In genomic region chr5:73907164-73907563, GRCh38 we compare ENCODE assay signal across 2 cellular contexts.
TF ChIP-seq lines count a peak whose summit lies in the region.

No MANE protein-coding gene starts in this region.

TF ChIP-seq in HEK293, 187 proteins besides CTCF, POLR2A, EP300 and RAD21 (continued from another document):
- TF ChIP-seq, protein P1, sequence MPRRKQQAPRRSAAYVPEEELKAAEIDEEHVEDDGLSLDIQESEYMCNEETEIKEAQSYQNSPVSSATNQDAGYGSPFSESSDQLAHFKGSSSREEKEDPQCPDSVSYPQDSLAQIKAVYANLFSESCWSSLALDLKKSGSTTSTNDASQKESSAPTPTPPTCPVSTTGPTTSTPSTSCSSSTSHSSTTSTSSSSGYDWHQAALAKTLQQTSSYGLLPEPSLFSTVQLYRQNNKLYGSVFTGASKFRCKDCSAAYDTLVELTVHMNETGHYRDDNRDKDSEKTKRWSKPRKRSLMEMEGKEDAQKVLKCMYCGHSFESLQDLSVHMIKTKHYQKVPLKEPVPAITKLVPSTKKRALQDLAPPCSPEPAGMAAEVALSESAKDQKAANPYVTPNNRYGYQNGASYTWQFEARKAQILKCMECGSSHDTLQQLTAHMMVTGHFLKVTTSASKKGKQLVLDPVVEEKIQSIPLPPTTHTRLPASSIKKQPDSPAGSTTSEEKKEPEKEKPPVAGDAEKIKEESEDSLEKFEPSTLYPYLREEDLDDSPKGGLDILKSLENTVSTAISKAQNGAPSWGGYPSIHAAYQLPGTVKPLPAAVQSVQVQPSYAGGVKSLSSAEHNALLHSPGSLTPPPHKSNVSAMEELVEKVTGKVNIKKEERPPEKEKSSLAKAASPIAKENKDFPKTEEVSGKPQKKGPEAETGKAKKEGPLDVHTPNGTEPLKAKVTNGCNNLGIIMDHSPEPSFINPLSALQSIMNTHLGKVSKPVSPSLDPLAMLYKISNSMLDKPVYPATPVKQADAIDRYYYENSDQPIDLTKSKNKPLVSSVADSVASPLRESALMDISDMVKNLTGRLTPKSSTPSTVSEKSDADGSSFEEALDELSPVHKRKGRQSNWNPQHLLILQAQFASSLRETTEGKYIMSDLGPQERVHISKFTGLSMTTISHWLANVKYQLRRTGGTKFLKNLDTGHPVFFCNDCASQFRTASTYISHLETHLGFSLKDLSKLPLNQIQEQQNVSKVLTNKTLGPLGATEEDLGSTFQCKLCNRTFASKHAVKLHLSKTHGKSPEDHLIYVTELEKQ (tag by site-specific recombination; IDR thresholded peaks at IDR 0.05; ENCODE audit: borderline replicate concordance), result no peak
- TF ChIP-seq KLF7 (tag by site-specific recombination; IDR thresholded peaks at IDR 0.05; ENCODE audit: borderline replicate concordance) (no peak), YY2 (tag by site-specific recombination; IDR thresholded peaks at IDR 0.05) (no peak), ZNF394 (tag by site-specific recombination; IDR thresholded peaks at IDR 0.05; ENCODE audit: borderline replicate concordance) (no peak)

TF ChIP-seq in liver, 16 proteins besides CTCF, POLR2A, EP300 and RAD21 (continued from another document):
- no peak for TF ChIP-seq REST (IDR thresholded peaks at IDR 0.05)
- no peak for TF ChIP-seq NR2F2 (IDR thresholded peaks at IDR 0.05)
- TF ChIP-seq SP1 (IDR thresholded peaks at IDR 0.05), result peak; percentile 46
